Comparison of ENCODE assay signal across 39 cellular contexts in genomic region chr7:49787980-49788379, GRCh38. TPM values are rescaled to one million over a fixed set of nuclear protein-coding genes. Genes with fewer than 3 reads are reported as not detected.
"Had no signal": no experiment of that assay in that cellular context is flagged by ENCODE, and none has a peak within 500 bp of the region (broad histone marks: within the 10 kb centered on the region; RNA-seq: fewer than 3 reads in every experiment).

No MANE protein-coding gene starts in this region.

- H3K4me1 Mint-ChIP-seq: activated B cell treated with CpG ODN at 0.5 μM for 24 hours; activated naive CD8-positive, alpha-beta T cell treated with anti-CD3 and anti-CD28 coated beads for 36 hours; activated T-helper 17 cell treated with anti-CD3 and anti-CD28 coated beads, Interleukin-2, amount 50 U/mL, for 72 hours had no signal

- H3K4me3 ChIP-seq: Peyer's patch had no signal

- H3K27ac Mint-ChIP-seq: activated B cell treated with CpG ODN at 0.5 μM for 24 hours; activated CD4-positive, alpha-beta memory T cell treated with anti-CD3 and anti-CD28 coated beads for 36 hours; activated naive CD8-positive, alpha-beta T cell treated with anti-CD3 and anti-CD28 coated beads for 36 hours; activated T-helper 17 cell treated with anti-CD3 and anti-CD28 coated beads, Interleukin-2, amount 50 U/mL, for 72 hours had no signal

- ATAC-seq: activated T-helper 17 cell treated with anti-CD3 and anti-CD28 coated beads, Interleukin-2, amount 50 U/mL, for 72 hours; PC-3 had no signal

- H3K36me3 ChIP-seq: brain microvascular endothelial cell, Peyer's patch had no signal

- H3K9me3 ChIP-seq: Peyer's patch had no signal

- H3K36me3 Mint-ChIP-seq: activated CD4-positive, alpha-beta memory T cell treated with anti-CD3 and anti-CD28 coated beads for 36 hours; activated naive CD8-positive, alpha-beta T cell treated with anti-CD3 and anti-CD28 coated beads for 36 hours had no signal

- H3K4me3 Mint-ChIP-seq: activated B cell treated with CpG ODN at 0.5 μM for 24 hours; activated CD4-positive, alpha-beta memory T cell treated with anti-CD3 and anti-CD28 coated beads for 36 hours; activated naive CD8-positive, alpha-beta T cell treated with anti-CD3 and anti-CD28 coated beads for 36 hours; activated T-helper 17 cell treated with anti-CD3 and anti-CD28 coated beads, Interleukin-2, amount 50 U/mL, for 72 hours had no signal

- H3K27me3 ChIP-seq: brain microvascular endothelial cell, Peyer's patch had no signal

- H3K27ac ChIP-seq: brain microvascular endothelial cell, KMS-11, Peyer's patch, VCaP had no signal

- H3K4me1 ChIP-seq: Peyer's patch had no signal

- H3K27me3 Mint-ChIP-seq: activated B cell treated with CpG ODN at 0.5 μM for 24 hours; activated CD4-positive, alpha-beta memory T cell treated with anti-CD3 and anti-CD28 coated beads for 36 hours; activated naive CD8-positive, alpha-beta T cell treated with anti-CD3 and anti-CD28 coated beads for 36 hours; activated T-helper 17 cell treated with anti-CD3 and anti-CD28 coated beads, Interleukin-2, amount 50 U/mL, for 72 hours had no signal

- H3K9me3 Mint-ChIP-seq: activated CD4-positive, alpha-beta memory T cell treated with anti-CD3 and anti-CD28 coated beads for 36 hours had no signal

- DNase-seq: activated B cell treated with CpG ODN at 0.5 μM for 24 hours; activated CD4-positive, alpha-beta memory T cell treated with anti-CD3 and anti-CD28 coated beads for 36 hours; activated CD4-positive, alpha-beta T cell treated with anti-CD3 and anti-CD28 coated beads for 4 hours; activated CD4-positive, alpha-beta T cell treated with anti-CD3 and anti-CD28 coated beads, Interleukin-2, amount 50 U/mL, for 1 hour; activated CD4-positive, CD25-positive, alpha-beta regulatory T cell treated with anti-CD3 and anti-CD28 coated beads, Interleukin-2, amount 50 U/mL, for 72 hours; activated CD8-positive, alpha-beta memory T cell treated with anti-CD3 and anti-CD28 coated beads, Interleukin-2, amount 50 U/mL, for 4 hours; activated effector memory CD4-positive, alpha-beta T cell treated with anti-CD3 and anti-CD28 coated beads, Interleukin-2, amount 50 U/mL, for 16 hours; activated naive CD4-positive, alpha-beta T cell; activated naive CD4-positive, alpha-beta T cell treated with anti-CD3 and anti-CD28 coated beads, Interleukin-2, amount 50 U/mL, for 16 hours; activated naive CD8-positive, alpha-beta T cell treated with anti-CD3 and anti-CD28 coated beads for 36 hours; activated T-cell treated with anti-CD3 and anti-CD28 coated beads for 4 hours; activated T-cell treated with anti-CD3 and anti-CD28 coated beads, Interleukin-2, amount 50 U/mL, for 48 hours; amniotic stem cell; aorta; brain microvascular endothelial cell; cerebellar nuclear complex; MM.1S; MV-4-11; NCI-H1092; NCI-H1417 treated with DMSO at 0.1 percent for 48 hours; NCI-H187 treated with DMSO at 0.1 percent for 48 hours; NCI-H2081; NCI-H226; NCI-H446 treated with DMSO at 0.1 percent for 48 hours; NCI-H524; NCI-H69; NCI-H82; NK-92 treated with Interleukin-12 subunit alpha and Interleukin-12 subunit beta, amount 100 ng/mL, for 24 hours; PC-3; Peyer's patch; RPMI8226; SW 1271; T-helper 1 cell; T-helper 2 cell; T-helper 9 cell had no signal

RNA-seq across cellular contexts. Expression of gene VWC2, which starts 14.5 kb away (rescaled TPM):
- total RNA-seq: activated B cell treated with CpG ODN at 0.5 μM for 24 hours; activated CD4-positive, alpha-beta memory T cell treated with anti-CD3 and anti-CD28 coated beads for 36 hours; activated naive CD8-positive, alpha-beta T cell treated with anti-CD3 and anti-CD28 coated beads for 36 hours; activated T-helper 17 cell treated with anti-CD3 and anti-CD28 coated beads, Interleukin-2, amount 50 U/mL, for 72 hours; aorta; LHCN-M2; PC-3 had no signal
